Comparison of ENCODE assay signal across 1 cellular context in genomic region chr9:19124430-19124793, GRCh38.
TF ChIP-seq lines count a peak whose summit lies in the region.

No MANE protein-coding gene starts in this region.

TF ChIP-seq in K562, 482 proteins besides CTCF, POLR2A, EP300 and RAD21 (continued from another document):
- TF ChIP-seq NEUROD1 (IDR thresholded peaks at IDR 0.05; ENCODE audit: borderline replicate concordance, low read depth, low read length, partially characterized antibody) (no peak), NFE2L1 (tag; IDR thresholded peaks at IDR 0.05; ENCODE audit: borderline replicate concordance, low read depth) (no peak), SFPQ (IDR thresholded peaks at IDR 0.05; ENCODE audit: low read depth, low read length) (no peak), NR2F6 (CRISPR knock-in tag; IDR thresholded peaks at IDR 0.05) (no peak), ARID2 (IDR thresholded peaks at IDR 0.05) (no peak), KAT2B (IDR thresholded peaks at IDR 0.05; ENCODE audit: low read depth, low read length) (no peak), ZNF511 (CRISPR knock-in tag; IDR thresholded peaks at IDR 0.05) (no peak), CREB5 (CRISPR knock-in tag; IDR thresholded peaks at IDR 0.05) (no peak), BCOR (IDR thresholded peaks at IDR 0.05) (no peak)
